ENCODE assay signal across 9 cellular contexts in genomic region chr19:5293607-5294089, GRCh38. TPM values are rescaled to one million over a fixed set of nuclear protein-coding genes. Genes with fewer than 3 reads are reported as not detected.
A peak's percentile ranks its signal among the peaks of the same experiment; 100 is the strongest.
DNase-seq lines count a peak whose midpoint lies in the region; ATAC-seq, FAIRE-seq and TF ChIP-seq lines count a peak whose summit lies in the region.
"Had no signal": no experiment of that assay in that cellular context is flagged by ENCODE, and none has a peak within 500 bp of the region (broad histone marks: within the 10 kb centered on the region; RNA-seq: fewer than 3 reads in every experiment).

No MANE protein-coding gene starts in this region.

- peak overlapping the region; percentile 63 for H3K4ac ChIP-seq in IMR-90 (ENCODE audit: low read depth, low read length)

- H2AFZ ChIP-seq in IMR-90 (replicated peaks; ENCODE audit: low read length, poor library complexity), result peak overlapping the region; percentile 96
- H2AFZ ChIP-seq in GM12878 (ENCODE audit: control insufficient read depth, low read depth, low read length), result no peak overlapping the region

- intact Hi-C loops in IMR-90 (cut with micrococcal nuclease), result no loop called here
- intact Hi-C loops in GM12878 (cut with micrococcal nuclease; ENCODE audit: unreplicated experiment), result no loop called here
- intact Hi-C loops in stomach (cut with DNase I; ENCODE audit: low total_unique reads), result no loop called here

- no peaks in the 10 kb centered on the region for H3K79me2 ChIP-seq in GM12878 (ENCODE audit: control insufficient read depth, insufficient read depth, low read length)

- H3K9ac ChIP-seq in IMR-90 (ENCODE audit: low read depth, low read length) (peak overlapping the region; percentile 68), GM12878 (ENCODE audit: control insufficient read depth, insufficient read depth, low read length) (no peak overlapping the region)

- H3K79me1 ChIP-seq in IMR-90 (ENCODE audit: low read depth in 1 of 2, low read length in 2 of 2), result peaks cover 13 to 43% of the 10 kb centered on the region in 2 experiments

- peak overlapping the region; percentile 16; the same call in 1 of the 2 replicates for H2BK120ac ChIP-seq in IMR-90 (ENCODE audit: low read depth, low read length)

- H3K27me3 ChIP-seq in IMR-90 (ENCODE audit: control insufficient read depth, insufficient read depth, low read length) (no peaks in the 10 kb centered on the region), GM12878 (replicated peaks in 1 of 2; ENCODE audit: control insufficient read depth in 2 of 2, insufficient read depth in 2 of 2, low read length in 1 of 2) (peaks cover 0 to 4% of the 10 kb centered on the region in 2 experiments; a peak in 2 of 4 replicates), stomach (peaks cover 0 to 28% (median 11%) of the 10 kb centered on the region in 3 donors)

- peak overlapping the region; percentile 5; the same call in 1 of the 2 replicates for H2AK5ac ChIP-seq in IMR-90 (ENCODE audit: low read depth, low read length)

- 0 out of 2 replicates have a peak overlapping the region, but pooled peaks have one; percentile 42 for H3K18ac ChIP-seq in IMR-90 (ENCODE audit: low read depth, low read length)

- TF ChIP-seq CTCF in AG10803 (conservative IDR thresholded peaks at IDR 0.05; ENCODE audit: low read length) (no peak), IMR-90 (conservative IDR thresholded peaks at IDR 0.05; ENCODE audit: low read depth, low read length) (no peak), GM12878 (IDR thresholded peaks at IDR 0.05 in 2 of 3, conservative IDR thresholded peaks at IDR 0.05 in 1 of 3; ENCODE audit: control insufficient read depth in 2 of 3, extremely low read depth in 1 of 3, insufficient read depth in 1 of 3, low read depth in 3 of 3, low read length in 3 of 3) (no peak), stomach (IDR thresholded peaks at IDR 0.05) (no peak)

- H3K23ac ChIP-seq in IMR-90 (ENCODE audit: low read depth, low read length), result peak overlapping the region; percentile 68; the same call in 1 of the 2 replicates

- H4K91ac ChIP-seq in IMR-90 (ENCODE audit: insufficient read depth, low read depth, low read length), result peak overlapping the region; percentile 30

- SMC1A ChIA-PET in GM12878 (lab: Charles Lee; ENCODE audit: uncharacterized antibody, unreplicated experiment), result interaction anchor here (1.0 to 1.8 kb wide), 4 partner anchors 28 to 67 kb away, joined by 3 to 4 read pairs (median 4); no protein-coding TSS in a partner anchor

- peak overlapping the region; percentile 83 for H3K27ac ChIP-seq in IMR-90 (ENCODE audit: insufficient read depth, low read length)
- no peak overlapping the region for H3K27ac ChIP-seq in GM12878 (ENCODE audit: control insufficient read depth, insufficient read depth)
- H3K27ac ChIP-seq in stomach, result peak overlapping the region; percentile 34 to 87 (median 85)

- TF ChIP-seq POLR2A in IMR-90 (IDR thresholded peaks at IDR 0.05; ENCODE audit: low read depth, low read length) (no peak), GM12878 (IDR thresholded peaks at IDR 0.05; ENCODE audit: low read depth, low read length) (no peak), stomach (IDR thresholded peaks at IDR 0.05) (no peak)

- BruUV-seq in IMR-90 (replicated peaks; lab: Mats Ljungman, UMichigan) (no TSS peak), GM12878 (replicated peaks; lab: Mats Ljungman, UMichigan) (no TSS peak)

- 0 out of 2 replicates have a peak, but pooled peaks cover 3% of the 10 kb centered on the region for H3K9me1 ChIP-seq in IMR-90 (ENCODE audit: insufficient read depth, low read length)

- in situ Hi-C loops in IMR-90 (cut with MboI; ENCODE audit: low sequenced_read_pairs) (no loop called here), GM12878 (cut with MboI) (no loop called here)

- peak overlapping the region; percentile 73 for H3K4me2 ChIP-seq in IMR-90 (ENCODE audit: low read depth, low read length)
- H3K4me2 ChIP-seq in GM12878 (ENCODE audit: control insufficient read depth, insufficient read depth), result peak overlapping the region; percentile 33

- H2AK9ac ChIP-seq in IMR-90 (replicated peaks; ENCODE audit: low read depth, low read length, poor library complexity), result peak overlapping the region; percentile 65

- H3K4me3 ChIP-seq in AG10803 (ENCODE audit: low read length) (peak overlapping the region; percentile 80), IMR-90 (ENCODE audit: insufficient read depth, low read depth, low read length) (peak overlapping the region; percentile 95), GM12878 (no peak overlapping the region), stomach (peak overlapping the region; percentile 63 to 86 (median 84))

- peak overlapping the region; percentile 7 for H2BK5ac ChIP-seq in IMR-90 (ENCODE audit: low read depth, low read length, poor library complexity, severe bottlenecking)

- no peaks in the 10 kb centered on the region for H3K36me3 ChIP-seq in IMR-90 (ENCODE audit: control insufficient read depth, insufficient read depth, low read length)
- H3K36me3 ChIP-seq in GM12878 (ENCODE audit: control insufficient read depth in 2 of 2, insufficient read depth in 2 of 2, low read length in 1 of 2), result no peaks in the 10 kb centered on the region
- no peaks in the 10 kb centered on the region for H3K36me3 ChIP-seq in stomach

- dilution Hi-C loops in IMR-90 (cut with HindIII; ENCODE audit: low sequenced_read_pairs, unreplicated experiment), result no loop called here

- H4K8ac ChIP-seq in IMR-90 (ENCODE audit: low read depth in 2 of 2, low read length in 2 of 2), result peak overlapping the region; percentile 47 to 48; a peak in 2 of 4 replicates

- H3K56ac ChIP-seq in IMR-90 (ENCODE audit: extremely low read depth, insufficient read depth, low read length), result no peak overlapping the region

- H4K20me1 ChIP-seq in IMR-90 (ENCODE audit: insufficient read depth, low read length) (peaks cover 58% of the 10 kb centered on the region), GM12878 (ENCODE audit: control insufficient read depth, insufficient read depth) (peaks cover 2% of the 10 kb centered on the region; the same call in 1 of the 2 replicates)

- no CpG with 5 or more reads among the region's 30 CpGs for WGBS in IMR-90 (ENCODE audit: extremely low coverage in 2 of 2, insufficient read length in 1 of 2), 2 experiments
- 7% methylated on average over 25 of the region's 30 CpGs for WGBS in GM12878 (ENCODE audit: insufficient coverage, insufficient replicate concordance, low lambda C conversion rate, missing lambda C conversion rate)
- 1 to 3% (median 2%) methylated on average over 24 to 30 of the region's 30 CpGs for WGBS in stomach, 5 donors

- H4K5ac ChIP-seq in IMR-90 (ENCODE audit: low read depth, low read length), result no peak overlapping the region

- POLR2A ChIA-PET in IMR-90 (lab: Charles Lee; ENCODE audit: unreplicated experiment), result interaction anchor here (0.6 kb wide), 2 partner anchors 12 to 34 kb away, joined by 3 read pairs; no protein-coding TSS in a partner anchor
- POLR2A ChIA-PET in GM12878 (lab: Charles Lee), result interaction anchor here (0.8 to 1.5 kb wide), 3 partner anchors 14 to 25 kb away, joined by 3 to 6 read pairs (median 3); no protein-coding TSS in a partner anchor

- H3K14ac ChIP-seq in IMR-90 (replicated peaks; ENCODE audit: low read depth, low read length), result peak overlapping the region; percentile 77; the same call in 1 of the 2 replicates

- no peak overlapping the region for H2BK15ac ChIP-seq in IMR-90 (ENCODE audit: low read depth, low read length)

- RAD21 ChIA-PET in GM12878 (lab: Charles Lee; ENCODE audit: unreplicated experiment), result interaction anchor here (1.0 to 2.5 kb wide), 5 partner anchors 17 to 47 kb away, joined by 3 to 14 read pairs (median 4); partner anchors contain the start of gene PTPRS

- CTCF ChIA-PET in IMR-90 (lab: Yijun Ruan, JAX), result no interaction called here
- CTCF ChIA-PET in GM12878 (lab: Yijun Ruan, JAX), result interaction anchor here (2.1 kb wide), 1 partner anchor 29 kb away, joined by 9 read pairs; no protein-coding TSS in a partner anchor

- no peak overlapping the region for H2BK20ac ChIP-seq in IMR-90 (ENCODE audit: low read depth, low read length)

- H3K4me1 ChIP-seq in IMR-90 (ENCODE audit: control insufficient read depth, insufficient read depth, low read length) (peaks cover 7% of the 10 kb centered on the region), GM12878 (ENCODE audit: control insufficient read depth, insufficient read depth, low read length) (peaks cover 6% of the 10 kb centered on the region), stomach (peaks cover 29 to 61% (median 56%) of the 10 kb centered on the region in 4 donors)

- TF ChIP-seq EP300 in GM12878 (IDR thresholded peaks at IDR 0.05; ENCODE audit: borderline replicate concordance in 1 of 2, control insufficient read depth in 1 of 2, low read depth in 2 of 2, low read length in 2 of 2), result no peak
- TF ChIP-seq EP300 in stomach (IDR thresholded peaks at IDR 0.05), result no peak

- DNase-seq in AG10803 (ENCODE audit: low read depth) (peak; percentile 56), IMR-90 (peak; percentile 40), GM12878 (ENCODE audit: low read depth, low spot score) (no peak), iPS-NIHi11 (ENCODE audit: low spot score) (peak; percentile 90), stomach (peak; percentile 49), HuH-7 (ENCODE audit: low spot score) (no peak), Kasumi-1 (lab: John Stamatoyannopoulos, UW) (no peak), NCI-H2081 (lab: John Stamatoyannopoulos, UW) (no peak)

- TF ChIP-seq RAD21 in IMR-90 (IDR thresholded peaks at IDR 0.05; ENCODE audit: low read length) (no peak), GM12878 (IDR thresholded peaks at IDR 0.05; ENCODE audit: insufficient read depth, low read depth, low read length) (no peak)

- no peaks in the 10 kb centered on the region for H3K9me3 ChIP-seq in IMR-90 (ENCODE audit: control insufficient read depth, insufficient read depth, low read length)
- no peaks in the 10 kb centered on the region; the same call in 2 of the 3 replicates for H3K9me3 ChIP-seq in GM12878 (replicated peaks; ENCODE audit: control insufficient read depth, insufficient read depth, low read length)
- no peaks in the 10 kb centered on the region for H3K9me3 ChIP-seq in stomach

- no peak for FAIRE-seq in GM12878 (lab: Jason Lieb, UNC)
- FAIRE-seq: endometrium had no signal

- ATAC-seq in IMR-90 (ENCODE audit: low read depth) (peak; percentile 68), GM12878 (peak; percentile 43)

RNA-seq across cellular contexts. Expression of gene PTPRS, which starts 47.0 kb away (rescaled TPM):
- total RNA-seq in IMR-90 (2012; rRNA removed), result 40.1 and 43.3 TPM in 2 replicates
- polyA plus RNA-seq in IMR-90 (2012; rRNA removed), result 51.9 and 56.5 TPM in 2 replicates
- 38.6 and 74.6 TPM in 2 replicates for polyA plus RNA-seq in IMR-90 (2012; cell fraction: cytosol; rRNA removed)
- 97.2 and 218 TPM in 2 replicates for polyA plus RNA-seq in IMR-90 (2012; cell fraction: nucleus; rRNA removed; ENCODE audit: low replicate concordance)
- 98.4 and 119 TPM in 2 replicates for total RNA-seq in GM12878 (2013; cell fraction: nucleolus; rRNA removed)
- total RNA-seq in GM12878 (2014; rRNA removed), result 1.1 and 1.2 TPM in 2 replicates
- 0.64 and 0.85 TPM in 2 replicates for total RNA-seq in GM12878 (2014; rRNA removed; fragmentation: Illumina TruSeq; extraction: Trizol)
- 3.4 and 3.5 TPM in 2 replicates for total RNA-seq in GM12878 (2021)
- polyA plus RNA-seq in GM12878 (2011; ENCODE audit: low read depth), result 2.1 TPM
- 16.0 and 32.1 TPM in 2 replicates for polyA plus RNA-seq in GM12878 (2011; rRNA removed)
- 35.9 and 45.1 TPM in 2 replicates for polyA plus RNA-seq in GM12878 (2011; cell fraction: cytosol; rRNA removed)
- 194 and 236 TPM in 2 replicates for polyA plus RNA-seq in GM12878 (2011; cell fraction: nucleus; rRNA removed)
- polyA plus RNA-seq in GM12878 (2012), result 3.4 and 4.4 TPM in 2 replicates
- 0.14 and 0.57 TPM in 2 replicates for polyA plus RNA-seq in GM12878 (2014; fragmentation: Illumina TruSeq; extraction: Trizol)
- under 1 TPM; 0.09 to 0.23 TPM for polyA plus RNA-seq in GM12878 (2014; fragmentation: Nextera tagmentation; extraction: Ambion mirVana)
- 1.2 and 1.6 TPM in 2 replicates for polyA plus RNA-seq in GM12878 (2014; rRNA removed)
- under 1 TPM; 0.13 to 0.57 TPM for polyA plus RNA-seq in GM12878 (2016; fragmentation: Nextera tagmentation; extraction: Ambion mirVana)
- polyA minus RNA-seq in GM12878 (2011; rRNA and poly(A)+ RNA removed), result 71.4 and 114 TPM in 2 replicates
- polyA minus RNA-seq in GM12878 (2011; cell fraction: cytosol; rRNA and poly(A)+ RNA removed), result 59.1 and 59.7 TPM in 2 replicates
- polyA minus RNA-seq in GM12878 (2011; cell fraction: nucleus; rRNA and poly(A)+ RNA removed), result 41.0 and 72.5 TPM in 2 replicates
- 100 to 1,000 TPM in 2 of 5 donors, 10 to 100 TPM in 3; 50.8 to 142 (median 67.4) TPM for total RNA-seq in stomach
- polyA plus RNA-seq in stomach, result 1 to 10 TPM; 6.9 to 9.9 (median 7.0) TPM

Comparison
In these comparisons a context has a peak if more than half of its experiments do, and no peak if none do; other contexts are left out.
1. DNase-seq: peak in AG10803 (single experiment), IMR-90 (single experiment), iPS-NIHi11 (single experiment) and stomach (single experiment); none in GM12878 (single experiment), HuH-7 (single experiment), Kasumi-1 (0 of 2) and NCI-H2081 (0 of 2).